8 cellular contexts compared by ENCODE assay signal in the genomic region with DNA sequence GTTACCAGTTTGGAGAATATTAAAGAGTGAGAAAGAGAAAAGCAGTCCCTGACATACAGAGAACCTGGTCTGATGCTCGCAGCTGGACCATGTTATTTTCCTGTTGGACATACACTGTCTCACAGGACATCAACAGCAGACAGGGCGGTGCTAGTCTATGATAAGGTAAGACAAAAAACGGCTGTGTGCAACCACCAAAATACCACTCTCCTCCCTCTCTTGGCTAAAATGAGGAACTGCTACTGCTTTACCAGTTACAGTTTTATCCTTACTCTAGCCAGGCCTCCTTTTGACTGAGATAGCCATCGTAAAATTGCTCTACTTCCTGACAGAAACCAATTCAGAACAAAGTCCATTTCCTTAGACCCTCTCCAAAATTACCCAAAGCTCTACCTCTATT. TPM values are rescaled to one million over a fixed set of nuclear protein-coding genes. Genes with fewer than 3 reads are reported as not detected.
DNase-seq lines count a peak whose midpoint lies in the region; ATAC-seq, FAIRE-seq and TF ChIP-seq lines count a peak whose summit lies in the region.

No MANE protein-coding gene starts in this region.

- H3K4me3 ChIP-seq in GM12864 (ENCODE audit: low read depth, low read length) (no peak overlapping the region), GM12878 (no peak overlapping the region), transverse colon (no peak overlapping the region)

- TF ChIP-seq EP300 in GM12878 (IDR thresholded peaks at IDR 0.05; ENCODE audit: borderline replicate concordance in 1 of 2, control insufficient read depth in 1 of 2, low read depth in 2 of 2, low read length in 2 of 2) (peak in 1 of 2 experiments; percentile 64; a peak in 1 of 4 replicates), transverse colon (IDR thresholded peaks at IDR 0.05; ENCODE audit: low read depth) (no peak)

- CTCF ChIA-PET in GM12878 (lab: Yijun Ruan, JAX) = interaction anchor here (0.6 to 2.0 kb wide), 18 partner anchors 12 to 355 kb away, joined by 3 to 7 read pairs (median 3); a partner anchor contains a TSS

- H2AFZ ChIP-seq in GM12878 (ENCODE audit: control insufficient read depth, low read depth, low read length) = no peak overlapping the region

- TF ChIP-seq POLR2A in GM12878 (IDR thresholded peaks at IDR 0.05; ENCODE audit: low read depth, low read length) = no peak
- TF ChIP-seq POLR2A in transverse colon (IDR thresholded peaks at IDR 0.05) = no peak

- H3K4me1 ChIP-seq in GM12878 (ENCODE audit: control insufficient read depth, insufficient read depth, low read length) (peaks cover 3% of the 10 kb centered on the region; the same call in 1 of the 2 replicates), transverse colon (no peaks in the 10 kb centered on the region)

- RAD21 ChIA-PET in GM12878 (lab: Charles Lee; ENCODE audit: unreplicated experiment) = interaction anchor here (0.9 to 1.7 kb wide), 4 partner anchors 12 to 47 kb away, joined by 3 to 6 read pairs (median 4); a partner anchor contains a TSS

- H3K36me3 ChIP-seq in GM12878 (ENCODE audit: control insufficient read depth in 2 of 2, insufficient read depth in 2 of 2, low read length in 1 of 2) = no peaks in the 10 kb centered on the region
- H3K36me3 ChIP-seq in transverse colon = no peaks in the 10 kb centered on the region

- DNase-seq in GM12864 (ENCODE audit: low read depth) (peak; percentile 44), GM12878 (ENCODE audit: low read depth, low spot score) (peak; percentile 37), transverse colon (no peak), epidermal melanocyte (ENCODE audit: insufficient read length, low spot score) (no peak), NCI-H2081 (lab: John Stamatoyannopoulos, UW) (no peak), dermis blood vessel endothelial cell (no peak)

- H3K27me3 ChIP-seq in GM12878 (replicated peaks in 1 of 2; ENCODE audit: control insufficient read depth in 2 of 2, insufficient read depth in 2 of 2, low read length in 1 of 2) (no peaks in the 10 kb centered on the region), transverse colon (no peaks in the 10 kb centered on the region)

- in situ Hi-C loops in GM12878 (cut with MboI) = no loop called here
- in situ Hi-C loops in transverse colon (cut with MboI; ENCODE audit: low pct_ligation_motif_present in 1 of 4, low pct_unique_long_range_greater_than_20kb in 1 of 4, low sequenced_read_pairs in 3 of 4) = no loop called here

- no peaks in the 10 kb centered on the region for H4K20me1 ChIP-seq in GM12878 (ENCODE audit: control insufficient read depth, insufficient read depth)

- ATAC-seq in GM21381 (IDR thresholded peaks at IDR 0.05; ENCODE audit: unreplicated experiment) (peak; percentile 99), HG03521 (IDR thresholded peaks at IDR 0.05; ENCODE audit: unreplicated experiment) (peak; percentile 98), GM12878 (peak; percentile 98)

- H3K9me3 ChIP-seq in GM12878 (replicated peaks; ENCODE audit: control insufficient read depth, insufficient read depth, low read length) = no peaks in the 10 kb centered on the region
- H3K9me3 ChIP-seq in transverse colon = no peaks in the 10 kb centered on the region

- BruUV-seq in GM12878 (replicated peaks; lab: Mats Ljungman, UMichigan) = no TSS peak

- intact Hi-C loops in GM12878 (cut with micrococcal nuclease; ENCODE audit: unreplicated experiment) (loop anchor here (2.0 to 5.0 kb wide), 3 partner anchors 47 to 356 kb away; a partner anchor contains a TSS), transverse colon (cut with DNase I; ENCODE audit: low total_unique reads) (no loop called here)

- 4% methylated on average over 4 of the region's 4 CpGs for WGBS in GM12878 (ENCODE audit: insufficient coverage, insufficient replicate concordance, low lambda C conversion rate, missing lambda C conversion rate)
- WGBS in transverse colon (ENCODE audit: low coverage in 1 of 2), 2 donors = 38 to 43% methylated on average over 4 of the region's 4 CpGs

- no peak overlapping the region for H3K9ac ChIP-seq in GM12878 (ENCODE audit: control insufficient read depth, insufficient read depth, low read length)

- POLR2A ChIA-PET in GM12878 (lab: Charles Lee) = no interaction called here

- no peak overlapping the region for H3K27ac ChIP-seq in GM12878 (ENCODE audit: control insufficient read depth, insufficient read depth)
- H3K27ac ChIP-seq in transverse colon = no peak overlapping the region

- peak overlapping the region; percentile 51 for H3K4me2 ChIP-seq in GM12878 (ENCODE audit: control insufficient read depth, insufficient read depth)

- TF ChIP-seq CTCF in GM12864 (IDR thresholded peaks at IDR 0.05; ENCODE audit: low read depth, low read length, missing control alignments) (peak; percentile 66), GM12878 (IDR thresholded peaks at IDR 0.05 in 2 of 3, conservative IDR thresholded peaks at IDR 0.05 in 1 of 3; ENCODE audit: control insufficient read depth in 2 of 3, extremely low read depth in 1 of 3, insufficient read depth in 1 of 3, low read depth in 3 of 3, low read length in 3 of 3) (peak; percentile 47 to 63 (median 55)), transverse colon (IDR thresholded peaks at IDR 0.05) (peak in 3 of 5 experiments; percentile 13 to 17 (median 15))

- peak; percentile 47 for FAIRE-seq in GM12878 (lab: Jason Lieb, UNC)

- peak; percentile 48 for TF ChIP-seq RAD21 in GM12878 (IDR thresholded peaks at IDR 0.05; ENCODE audit: insufficient read depth, low read depth, low read length)

- no peaks in the 10 kb centered on the region for H3K79me2 ChIP-seq in GM12878 (ENCODE audit: control insufficient read depth, insufficient read depth, low read length)

- SMC1A ChIA-PET in GM12878 (lab: Charles Lee; ENCODE audit: uncharacterized antibody, unreplicated experiment) = interaction anchor here (0.6 to 1.6 kb wide), 11 partner anchors 9 to 355 kb away, joined by 3 to 6 read pairs (median 4); a partner anchor contains a TSS

TF ChIP-seq in GM12878, 131 proteins besides CTCF, POLR2A, EP300 and RAD21 (continues in another document):
- no peak for TF ChIP-seq EGR1 (IDR thresholded peaks at IDR 0.05; ENCODE audit: borderline replicate concordance in 1 of 2, low read depth in 2 of 2, low read length in 2 of 2)
- TF ChIP-seq SMC3 (IDR thresholded peaks at IDR 0.05; ENCODE audit: borderline replicate concordance, low read length) = peak; percentile 54; the same call in 1 of the 2 replicates
- no peak for TF ChIP-seq JUNB (IDR thresholded peaks at IDR 0.05)
- TF ChIP-seq RAD51 (IDR thresholded peaks at IDR 0.05) = no peak
- TF ChIP-seq, protein P1, sequence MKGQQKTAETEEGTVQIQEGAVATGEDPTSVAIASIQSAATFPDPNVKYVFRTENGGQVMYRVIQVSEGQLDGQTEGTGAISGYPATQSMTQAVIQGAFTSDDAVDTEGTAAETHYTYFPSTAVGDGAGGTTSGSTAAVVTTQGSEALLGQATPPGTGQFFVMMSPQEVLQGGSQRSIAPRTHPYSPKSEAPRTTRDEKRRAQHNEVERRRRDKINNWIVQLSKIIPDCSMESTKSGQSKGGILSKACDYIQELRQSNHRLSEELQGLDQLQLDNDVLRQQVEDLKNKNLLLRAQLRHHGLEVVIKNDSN (IDR thresholded peaks at IDR 0.05; ENCODE audit: borderline replicate concordance, extremely low read length, insufficient read depth, low read depth, low read length) = no peak
- TF ChIP-seq ZNF384 (IDR thresholded peaks at IDR 0.05; ENCODE audit: borderline replicate concordance, low read depth, low read length) = peak; percentile 15; the same call in 1 of the 2 replicates
- TF ChIP-seq IRF4 (IDR thresholded peaks at IDR 0.05; ENCODE audit: low read depth, low read length) = 0 out of 2 replicates have a peak, but pooled peaks have one; percentile 40
- peak; percentile 96 for TF ChIP-seq SPI1 (IDR thresholded peaks at IDR 0.05; ENCODE audit: borderline replicate concordance, insufficient read depth, low read depth, low read length)
- TF ChIP-seq IKZF1 (conservative IDR thresholded peaks at IDR 0.05) = 0 out of 2 replicates have a peak, but pooled peaks have one; percentile 29
- 0 out of 2 replicates have a peak, but pooled peaks have one; percentile 22 for TF ChIP-seq ATF7 (IDR thresholded peaks at IDR 0.05; ENCODE audit: low read depth)
- TF ChIP-seq, protein P2, sequence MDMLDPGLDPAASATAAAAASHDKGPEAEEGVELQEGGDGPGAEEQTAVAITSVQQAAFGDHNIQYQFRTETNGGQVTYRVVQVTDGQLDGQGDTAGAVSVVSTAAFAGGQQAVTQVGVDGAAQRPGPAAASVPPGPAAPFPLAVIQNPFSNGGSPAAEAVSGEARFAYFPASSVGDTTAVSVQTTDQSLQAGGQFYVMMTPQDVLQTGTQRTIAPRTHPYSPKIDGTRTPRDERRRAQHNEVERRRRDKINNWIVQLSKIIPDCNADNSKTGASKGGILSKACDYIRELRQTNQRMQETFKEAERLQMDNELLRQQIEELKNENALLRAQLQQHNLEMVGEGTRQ (IDR thresholded peaks at IDR 0.05; ENCODE audit: borderline replicate concordance, low read depth, low read length) = no peak
- TF ChIP-seq STAT3 (IDR thresholded peaks at IDR 0.05; ENCODE audit: low read depth, low read length) = 0 out of 2 replicates have a peak, but pooled peaks have one; percentile 16
- peak; percentile 59 for TF ChIP-seq RUNX3 (IDR thresholded peaks at IDR 0.05; ENCODE audit: low read length)
- peak in 1 of 2 experiments; percentile 37; a peak in 2 of 4 replicates for TF ChIP-seq IKZF2 (IDR thresholded peaks at IDR 0.05)
- peak; percentile 28; the same call in 1 of the 2 replicates for TF ChIP-seq DPF2 (IDR thresholded peaks at IDR 0.05)

RNA-seq across cellular contexts. Expression of a gene that starts 47.0 kb away (rescaled TPM):
- 59.5 and 75.6 TPM in 2 replicates for total RNA-seq in GM12878 (2013; cell fraction: nucleolus; rRNA removed)
- total RNA-seq in GM12878 (2014; rRNA removed) (45.5 and 48.9 TPM in 2 replicates), GM12878 (2014; rRNA removed; fragmentation: Illumina TruSeq; extraction: Trizol) (74.3 and 75.1 TPM in 2 replicates), GM12878 (2021) (58.6 and 60.3 TPM in 2 replicates), transverse colon (10 to 100 TPM in 3 of 4 donors, 1 to 10 TPM in 1; 2.6 to 24.7 (median 20.6) TPM), dermis blood vessel endothelial cell (48.5 and 58.4 TPM in 2 replicates)
- 18.0 TPM for polyA plus RNA-seq in GM12878 (2011; ENCODE audit: low read depth)
- polyA plus RNA-seq in GM12878 (2011; rRNA removed) (54.9 and 80.7 TPM in 2 replicates), GM12878 (2014; fragmentation: Illumina TruSeq; extraction: Trizol) (92.6 and 115 TPM in 2 replicates), GM12878 (2014; fragmentation: Nextera tagmentation; extraction: Ambion mirVana) (100 to 1,000 TPM; 122 to 181 TPM), GM12878 (2014; rRNA removed) (24.4 and 26.1 TPM in 2 replicates), GM12878 (2016; fragmentation: Nextera tagmentation; extraction: Ambion mirVana) (100 to 1,000 TPM; 147 to 151 TPM)
- 16.2 and 26.5 TPM in 2 replicates for polyA plus RNA-seq in GM12878 (2011; cell fraction: cytosol; rRNA removed)
- 12.6 and 14.8 TPM in 2 replicates for polyA plus RNA-seq in GM12878 (2011; cell fraction: nucleus; rRNA removed)
- 33.3 and 52.9 TPM in 2 replicates for polyA plus RNA-seq in GM12878 (2012)
- polyA minus RNA-seq in GM12878 (2011; rRNA and poly(A)+ RNA removed) = 23.0 and 29.8 TPM in 2 replicates
- 10.1 and 11.8 TPM in 2 replicates for polyA minus RNA-seq in GM12878 (2011; cell fraction: cytosol; rRNA and poly(A)+ RNA removed)
- 33.1 and 44.4 TPM in 2 replicates for polyA minus RNA-seq in GM12878 (2011; cell fraction: nucleus; rRNA and poly(A)+ RNA removed)

Comparison
In these comparisons a context has a peak if more than half of its experiments do, and no peak if none do; other contexts are left out.
1. DNase-seq: peak in GM12864 (single experiment) and GM12878 (single experiment); none in transverse colon (single experiment), epidermal melanocyte (single experiment), NCI-H2081 (0 of 2) and dermis blood vessel endothelial cell (single experiment).
2. CTCF ChIP-seq: peak in every context shown above with its lines; median percentile 66 in GM12864; 55 in GM12878; 15 in transverse colon.
3. Peak in every context shown above with its lines, with median percentiles within 50 percentile points of each other: ATAC-seq.